18 cellular contexts compared by ENCODE assay signal in the genomic region with DNA sequence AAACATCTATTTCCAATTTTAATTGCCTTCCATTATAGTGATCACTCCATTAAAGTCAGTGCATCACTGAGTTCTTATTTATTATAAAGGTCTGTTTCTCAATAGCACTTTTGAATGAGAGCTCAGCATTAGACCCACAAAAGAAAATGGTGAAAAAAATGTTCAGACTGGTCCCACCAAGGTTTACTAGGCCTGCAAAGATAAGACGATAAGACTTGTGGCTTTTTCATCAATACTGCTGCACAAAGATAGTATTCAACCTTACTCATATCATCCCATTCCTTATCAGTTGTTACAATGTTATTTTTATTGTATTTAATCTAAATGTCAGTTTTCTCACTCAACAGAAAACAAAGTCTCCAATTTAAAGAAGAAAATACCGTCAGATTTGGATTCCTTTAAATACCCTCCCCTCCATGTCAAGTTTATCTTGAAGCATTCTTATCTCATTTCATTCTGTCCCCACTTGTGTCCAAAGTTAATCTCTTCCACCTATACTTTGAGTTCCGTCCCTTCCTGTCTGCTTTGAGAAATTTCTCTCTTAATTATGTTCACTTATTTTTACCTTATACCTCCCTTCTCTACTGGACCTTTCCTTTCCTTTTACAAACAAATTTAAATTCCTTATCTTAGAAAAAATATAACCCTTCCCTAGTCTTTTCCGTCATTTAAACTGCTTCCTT.
DNase-seq lines count a peak whose midpoint lies in the region; ATAC-seq and TF ChIP-seq lines count a peak whose summit lies in the region.
"Had no signal": no experiment of that assay in that cellular context is flagged by ENCODE, and none has a peak within 500 bp of the region (broad histone marks: within the 10 kb centered on the region; RNA-seq: fewer than 3 reads in every experiment).

No MANE protein-coding gene starts in this region.

- H3K27ac Mint-ChIP-seq in Calu3 (ENCODE audit: unreplicated experiment), result peak overlapping the region; percentile 87
- H3K27ac Mint-ChIP-seq: CD4-positive, alpha-beta T cell; T-helper 17 cell; WTC11 had no signal

- no peak for ATAC-seq in HG02970 (IDR thresholded peaks at IDR 0.05; ENCODE audit: low FRiP score, unreplicated experiment)
- no peak for ATAC-seq in GM21360 (IDR thresholded peaks at IDR 0.05; ENCODE audit: unreplicated experiment)
- ATAC-seq: esophagus mucosa, T-helper 17 cell, WTC11 had no signal

- no peak overlapping the region for H3K4me3 ChIP-seq in ascending aorta
- H3K4me3 ChIP-seq in hepatocyte, result no peak overlapping the region
- no peak overlapping the region for H3K4me3 ChIP-seq in skeletal muscle tissue (ENCODE audit: low read length in 3 of 3)
- H3K4me3 ChIP-seq: cardiac muscle cell, SJCRH30 had no signal

- TF ChIP-seq CTCF in Calu3 (IDR thresholded peaks at IDR 0.05; ENCODE audit: unreplicated experiment) (no peak), ascending aorta (IDR thresholded peaks at IDR 0.05) (no peak), hepatocyte (IDR thresholded peaks at IDR 0.05; ENCODE audit: poor library complexity) (no peak), GM10248 (IDR thresholded peaks at IDR 0.05; ENCODE audit: control extremely low read depth, extremely low read depth, low read depth, missing control alignments) (no peak)

- peak overlapping the region; percentile 59 for H3K4me3 Mint-ChIP-seq in Calu3 (ENCODE audit: low read depth, unreplicated experiment)
- H3K4me3 Mint-ChIP-seq: CD4-positive, alpha-beta T cell; neural crest cell; T-helper 17 cell; WTC11 had no signal

- no peak for DNase-seq in Calu3
- no peak for DNase-seq in ascending aorta (ENCODE audit: low spot score in 2 of 2)
- DNase-seq in hepatocyte (ENCODE audit: low spot score), result no peak
- no peak for DNase-seq in GM10248 (ENCODE audit: extremely low spot score)
- DNase-seq in activated naive CD4-positive, alpha-beta T cell treated with Interleukin-2 at 50 U/mL for 16 hours, result no peak
- DNase-seq: activated CD4-positive, alpha-beta T cell treated with anti-CD3 and anti-CD28 coated beads, Interleukin-2, amount 50 U/mL, for 48 hours; activated gamma-delta T cell; CD4-positive, alpha-beta T cell; NCI-H748 treated with DMSO at 0.1 percent for 48 hours; SJCRH30; T-helper 17 cell had no signal

- intact Hi-C loops in Calu3 (cut with micrococcal nuclease; ENCODE audit: unreplicated experiment) (loop anchor here (5.0 kb wide), 1 partner anchor 59 kb away; no protein-coding TSS in a partner anchor), ascending aorta (cut with DNase I) (loop anchor here (5.0 kb wide), 1 partner anchor 34 kb away; no protein-coding TSS in a partner anchor)

- H3K4me1 Mint-ChIP-seq in Calu3 (ENCODE audit: low read depth, unreplicated experiment), result peaks cover 15% of the 10 kb centered on the region
- H3K4me1 Mint-ChIP-seq: neural crest cell, T-helper 17 cell had no signal

- POLR2A ChIA-PET in GM10248 (lab: Yijun Ruan, JAX), result no interaction called here

- H3K9ac ChIP-seq in skeletal muscle tissue (ENCODE audit: low read depth in 1 of 3, low read length in 3 of 3), result no peak overlapping the region

- no peaks in the 10 kb centered on the region for H3K27me3 ChIP-seq in ascending aorta
- no peaks in the 10 kb centered on the region for H3K27me3 ChIP-seq in hepatocyte
- no peaks in the 10 kb centered on the region for H3K27me3 ChIP-seq in skeletal muscle tissue (ENCODE audit: control insufficient read depth in 3 of 3, insufficient read depth in 3 of 3, low read length in 3 of 3)
- H3K27me3 ChIP-seq: cardiac muscle cell, SJCRH30 had no signal

- 38% methylated on average over 4 of the region's 4 CpGs for WGBS in hepatocyte (ENCODE audit: low lambda C conversion rate, missing lambda C conversion rate)

- BruUV-seq in Calu3 (replicated peaks; lab: Mats Ljungman, UMichigan), result no TSS peak

- H3K4me1 ChIP-seq in ascending aorta (no peaks in the 10 kb centered on the region), hepatocyte (ENCODE audit: insufficient read depth) (peaks cover 8% of the 10 kb centered on the region), skeletal muscle tissue (ENCODE audit: control insufficient read depth in 3 of 3, insufficient read depth in 3 of 3, low read length in 3 of 3) (no peaks in the 10 kb centered on the region)
- H3K4me1 ChIP-seq: SJCRH30 had no signal

- no peaks in the 10 kb centered on the region for H3K9me2 ChIP-seq in hepatocyte (replicated peaks; ENCODE audit: insufficient read depth)

- H3K4me2 ChIP-seq in hepatocyte, result peak overlapping the region; percentile 67

- no peaks in the 10 kb centered on the region for H4K20me1 ChIP-seq in hepatocyte (ENCODE audit: insufficient read depth, poor library complexity, severe bottlenecking)

- peak overlapping the region; percentile 36 for H2AFZ ChIP-seq in hepatocyte

- H3K9me3 ChIP-seq in ascending aorta (peaks cover 8 to 15% of the 10 kb centered on the region in 2 donors), hepatocyte (ENCODE audit: low read depth) (peaks cover 5% of the 10 kb centered on the region), skeletal muscle tissue (ENCODE audit: control insufficient read depth in 3 of 3, low read length in 3 of 3) (peaks cover 0 to 10% (median 0%) of the 10 kb centered on the region in 3 donors)
- H3K9me3 ChIP-seq: SJCRH30 had no signal

- H3K36me3 ChIP-seq in ascending aorta, result no peaks in the 10 kb centered on the region
- no peaks in the 10 kb centered on the region for H3K36me3 ChIP-seq in hepatocyte (replicated peaks; ENCODE audit: insufficient read depth, low read depth)
- no peaks in the 10 kb centered on the region for H3K36me3 ChIP-seq in skeletal muscle tissue (ENCODE audit: control insufficient read depth in 3 of 3, insufficient read depth in 3 of 3, low read length in 3 of 3)
- H3K36me3 ChIP-seq: cardiac muscle cell, SJCRH30 had no signal

- H3K27ac ChIP-seq in ascending aorta (peak overlapping the region; percentile 67 to 71), hepatocyte (peak overlapping the region; percentile 73), skeletal muscle tissue (ENCODE audit: low read depth, low read length) (peak overlapping the region; percentile 23)
- H3K27ac ChIP-seq: cardiac muscle cell, SJCRH30 had no signal

- CTCF ChIA-PET in Calu3 (lab: Charles Lee), result interaction anchor here (1.1 to 1.3 kb wide), 2 partner anchors 138 to 139 kb away, joined by 3 to 4 read pairs; no protein-coding TSS in a partner anchor
- CTCF ChIA-PET in GM10248 (lab: Yijun Ruan, JAX), result no interaction called here

- H3K27me3 Mint-ChIP-seq in Calu3 (ENCODE audit: unreplicated experiment), result no peaks in the 10 kb centered on the region
- H3K27me3 Mint-ChIP-seq: CD4-positive, alpha-beta T cell; T-helper 17 cell had no signal

- H3K79me2 ChIP-seq in hepatocyte, result no peaks in the 10 kb centered on the region

- no peaks in the 10 kb centered on the region for H3K9me3 Mint-ChIP-seq in Calu3 (ENCODE audit: low read depth, unreplicated experiment)
- H3K9me3 Mint-ChIP-seq: CD4-positive, alpha-beta T cell had no signal

- no peaks in the 10 kb centered on the region for H3K36me3 Mint-ChIP-seq in Calu3 (ENCODE audit: insufficient read depth, unreplicated experiment)

Comparison
In these comparisons a context has a peak if more than half of its experiments do, and no peak if none do; other contexts are left out.
1. H3K27ac ChIP-seq: peak in every context shown above with its lines; median percentile 73 in hepatocyte; 69 in ascending aorta; 23 in skeletal muscle tissue.